1 cellular context compared by ENCODE assay signal in the genomic region with DNA sequence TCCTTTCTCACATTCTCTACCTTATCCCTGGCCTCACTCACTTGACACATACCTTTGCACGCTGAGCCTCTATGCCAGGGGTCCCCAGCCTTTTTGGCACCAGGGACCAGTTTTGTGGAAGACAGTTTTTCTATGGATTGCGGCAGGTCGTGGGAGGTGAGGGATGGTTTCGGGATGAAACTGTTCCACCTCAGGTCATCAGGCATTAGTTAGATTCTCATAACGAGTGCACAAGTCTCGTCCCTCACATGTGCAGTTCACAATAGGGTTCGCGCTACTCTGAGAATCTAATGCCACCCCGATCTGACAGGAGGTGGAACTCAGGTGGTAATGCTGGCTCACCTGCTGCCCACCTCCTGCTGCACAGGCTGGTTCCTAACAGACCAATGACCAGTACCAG.
TF ChIP-seq lines count a peak whose summit lies in the region.

No MANE protein-coding gene starts in this region.

TF ChIP-seq in GM23338, 12 proteins besides CTCF, POLR2A, EP300 and RAD21 (continued from another document):
- TF ChIP-seq, protein P1, sequence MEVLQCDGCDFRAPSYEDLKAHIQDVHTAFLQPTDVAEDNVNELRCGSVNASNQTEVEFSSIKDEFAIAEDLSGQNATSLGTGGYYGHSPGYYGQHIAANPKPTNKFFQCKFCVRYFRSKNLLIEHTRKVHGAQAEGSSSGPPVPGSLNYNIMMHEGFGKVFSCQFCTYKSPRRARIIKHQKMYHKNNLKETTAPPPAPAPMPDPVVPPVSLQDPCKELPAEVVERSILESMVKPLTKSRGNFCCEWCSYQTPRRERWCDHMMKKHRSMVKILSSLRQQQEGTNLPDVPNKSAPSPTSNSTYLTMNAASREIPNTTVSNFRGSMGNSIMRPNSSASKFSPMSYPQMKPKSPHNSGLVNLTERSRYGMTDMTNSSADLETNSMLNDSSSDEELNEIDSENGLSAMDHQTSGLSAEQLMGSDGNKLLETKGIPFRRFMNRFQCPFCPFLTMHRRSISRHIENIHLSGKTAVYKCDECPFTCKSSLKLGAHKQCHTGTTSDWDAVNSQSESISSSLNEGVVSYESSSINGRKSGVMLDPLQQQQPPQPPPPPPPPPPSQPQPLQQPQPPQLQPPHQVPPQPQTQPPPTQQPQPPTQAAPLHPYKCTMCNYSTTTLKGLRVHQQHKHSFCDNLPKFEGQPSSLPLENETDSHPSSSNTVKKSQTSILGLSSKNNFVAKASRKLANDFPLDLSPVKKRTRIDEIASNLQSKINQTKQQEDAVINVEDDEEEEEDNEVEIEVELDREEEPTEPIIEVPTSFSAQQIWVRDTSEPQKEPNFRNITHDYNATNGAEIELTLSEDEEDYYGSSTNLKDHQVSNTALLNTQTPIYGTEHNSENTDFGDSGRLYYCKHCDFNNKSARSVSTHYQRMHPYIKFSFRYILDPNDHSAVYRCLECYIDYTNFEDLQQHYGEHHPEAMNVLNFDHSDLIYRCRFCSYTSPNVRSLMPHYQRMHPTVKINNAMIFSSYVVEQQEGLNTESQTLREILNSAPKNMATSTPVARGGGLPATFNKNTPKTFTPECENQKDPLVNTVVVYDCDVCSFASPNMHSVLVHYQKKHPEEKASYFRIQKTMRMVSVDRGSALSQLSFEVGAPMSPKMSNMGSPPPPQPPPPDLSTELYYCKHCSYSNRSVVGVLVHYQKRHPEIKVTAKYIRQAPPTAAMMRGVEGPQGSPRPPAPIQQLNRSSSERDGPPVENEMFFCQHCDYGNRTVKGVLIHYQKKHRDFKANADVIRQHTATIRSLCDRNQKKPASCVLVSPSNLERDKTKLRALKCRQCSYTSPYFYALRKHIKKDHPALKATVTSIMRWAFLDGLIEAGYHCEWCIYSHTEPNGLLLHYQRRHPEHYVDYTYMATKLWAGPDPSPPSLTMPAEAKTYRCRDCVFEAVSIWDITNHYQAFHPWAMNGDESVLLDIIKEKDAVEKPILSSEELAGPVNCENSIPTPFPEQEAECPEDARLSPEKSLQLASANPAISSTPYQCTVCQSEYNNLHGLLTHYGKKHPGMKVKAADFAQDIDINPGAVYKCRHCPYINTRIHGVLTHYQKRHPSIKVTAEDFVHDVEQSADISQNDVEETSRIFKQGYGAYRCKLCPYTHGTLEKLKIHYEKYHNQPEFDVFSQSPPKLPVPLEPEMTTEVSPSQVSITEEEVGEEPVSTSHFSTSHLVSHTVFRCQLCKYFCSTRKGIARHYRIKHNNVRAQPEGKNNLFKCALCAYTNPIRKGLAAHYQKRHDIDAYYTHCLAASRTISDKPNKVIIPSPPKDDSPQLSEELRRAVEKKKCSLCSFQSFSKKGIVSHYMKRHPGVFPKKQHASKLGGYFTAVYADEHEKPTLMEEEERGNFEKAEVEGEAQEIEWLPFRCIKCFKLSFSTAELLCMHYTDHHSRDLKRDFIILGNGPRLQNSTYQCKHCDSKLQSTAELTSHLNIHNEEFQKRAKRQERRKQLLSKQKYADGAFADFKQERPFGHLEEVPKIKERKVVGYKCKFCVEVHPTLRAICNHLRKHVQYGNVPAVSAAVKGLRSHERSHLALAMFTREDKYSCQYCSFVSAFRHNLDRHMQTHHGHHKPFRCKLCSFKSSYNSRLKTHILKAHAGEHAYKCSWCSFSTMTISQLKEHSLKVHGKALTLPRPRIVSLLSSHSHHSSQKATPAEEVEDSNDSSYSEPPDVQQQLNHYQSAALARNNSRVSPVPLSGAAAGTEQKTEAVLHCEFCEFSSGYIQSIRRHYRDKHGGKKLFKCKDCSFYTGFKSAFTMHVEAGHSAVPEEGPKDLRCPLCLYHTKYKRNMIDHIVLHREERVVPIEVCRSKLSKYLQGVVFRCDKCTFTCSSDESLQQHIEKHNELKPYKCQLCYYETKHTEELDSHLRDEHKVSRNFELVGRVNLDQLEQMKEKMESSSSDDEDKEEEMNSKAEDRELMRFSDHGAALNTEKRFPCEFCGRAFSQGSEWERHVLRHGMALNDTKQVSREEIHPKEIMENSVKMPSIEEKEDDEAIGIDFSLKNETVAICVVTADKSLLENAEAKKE (CRISPR knock-in tag; IDR thresholded peaks at IDR 0.05) = no peak
- TF ChIP-seq JUNB (IDR thresholded peaks at IDR 0.05; ENCODE audit: unreplicated experiment) = no peak
